10 cellular contexts compared by ENCODE assay signal in genomic region chr1:115643636-115644035, GRCh38. TPM values are rescaled to one million over a fixed set of nuclear protein-coding genes. Genes with fewer than 3 reads are reported as not detected.
A peak's percentile ranks its signal among the peaks of the same experiment; 100 is the strongest.
DNase-seq lines count a peak whose midpoint lies in the region; ATAC-seq, FAIRE-seq and TF ChIP-seq lines count a peak whose summit lies in the region.
"Had no signal": no experiment of that assay in that cellular context is flagged by ENCODE, and none has a peak within 500 bp of the region (broad histone marks: within the 10 kb centered on the region; RNA-seq: fewer than 3 reads in every experiment).

No MANE protein-coding gene starts in this region.

- WGBS in GM12878 (ENCODE audit: insufficient coverage, insufficient replicate concordance, low lambda C conversion rate, missing lambda C conversion rate), result 100% methylated on average over 1 of the region's 1 CpG

- in situ Hi-C loops in GM12878 (cut with MboI), result no loop called here

- TF ChIP-seq POLR2A in GM12878 (IDR thresholded peaks at IDR 0.05; ENCODE audit: low read depth, low read length), result no peak

- no peak overlapping the region for H3K27ac ChIP-seq in CD8-positive, alpha-beta memory T cell (ENCODE audit: low read depth, low read length)
- no peak overlapping the region for H3K27ac ChIP-seq in HEK293 (ENCODE audit: extremely low read depth, low read depth, low read length)
- no peak overlapping the region for H3K27ac ChIP-seq in GM12878 (ENCODE audit: control insufficient read depth, insufficient read depth)

- peaks cover 0 to 14% (median 9%) of the 10 kb centered on the region in 5 donors for H3K9me3 Mint-ChIP-seq in CD8-positive, alpha-beta memory T cell
- H3K9me3 Mint-ChIP-seq in nephron, result peaks cover 17% of the 10 kb centered on the region

- SMC1A ChIA-PET in GM12878 (lab: Charles Lee; ENCODE audit: uncharacterized antibody, unreplicated experiment), result interaction anchor here (1.5 kb wide), 1 partner anchor 63 kb away, joined by 4 read pairs; no protein-coding TSS in a partner anchor

- H3K4me3 Mint-ChIP-seq in CD8-positive, alpha-beta memory T cell, result peak overlapping the region in 6 of 7 donors; percentile 77 to 86 (median 83)
- H3K4me3 Mint-ChIP-seq in nephron, result peak overlapping the region; percentile 90 to 96 (median 94)

- TF ChIP-seq RAD21 in GM12878 (IDR thresholded peaks at IDR 0.05; ENCODE audit: insufficient read depth, low read depth, low read length), result no peak

- H3K27me3 ChIP-seq in CD8-positive, alpha-beta memory T cell (ENCODE audit: insufficient read depth, low read length, poor library complexity, severe bottlenecking), result no peaks in the 10 kb centered on the region
- H3K27me3 ChIP-seq in GM12878 (replicated peaks in 1 of 2; ENCODE audit: control insufficient read depth in 2 of 2, insufficient read depth in 2 of 2, low read length in 1 of 2), result no peaks in the 10 kb centered on the region

- no peak for FAIRE-seq in GM12878 (lab: Jason Lieb, UNC)

- peaks cover 12 to 35% of the 10 kb centered on the region in 2 donors for H3K27me3 Mint-ChIP-seq in CD8-positive, alpha-beta memory T cell
- H3K27me3 Mint-ChIP-seq in nephron (ENCODE audit: low read depth), result peaks cover 9% of the 10 kb centered on the region

- H3K4me2 ChIP-seq in GM12878 (ENCODE audit: control insufficient read depth, insufficient read depth), result peak overlapping the region; percentile 68

- no peak overlapping the region for H2AFZ ChIP-seq in GM12878 (ENCODE audit: control insufficient read depth, low read depth, low read length)

- no peaks in the 10 kb centered on the region for H3K9me3 ChIP-seq in CD8-positive, alpha-beta memory T cell (ENCODE audit: low read length)
- H3K9me3 ChIP-seq in HEK293 (ENCODE audit: control insufficient read depth, insufficient read depth, low read depth, low read length), result no peaks in the 10 kb centered on the region
- peaks cover 5% of the 10 kb centered on the region; the same call in 1 of the 3 replicates for H3K9me3 ChIP-seq in GM12878 (replicated peaks; ENCODE audit: control insufficient read depth, insufficient read depth, low read length)

- no peaks in the 10 kb centered on the region for H4K20me1 ChIP-seq in GM12878 (ENCODE audit: control insufficient read depth, insufficient read depth)

- CTCF ChIA-PET in CD8-positive, alpha-beta memory T cell (lab: Charles Lee), result no interaction called here
- CTCF ChIA-PET in HEK293 (lab: Yijun Ruan, JAX) (no interaction called here), GM12878 (lab: Yijun Ruan, JAX) (interaction anchor here (8.3 kb wide), 1 partner anchor 63 kb away, joined by 57 read pairs; no protein-coding TSS in a partner anchor)

- intact Hi-C loops in GM12878 (cut with micrococcal nuclease; ENCODE audit: unreplicated experiment), result no loop called here

- no peak for ATAC-seq in GM12878
- ATAC-seq: stimulated activated memory B cell treated with anti-CD40 and anti-IgM and Interleukin-4, amounts not matched to agents 10 μg/mL and 1 μg/mL and 100 μg/mL, for 72 hours had no signal

- no peak overlapping the region for H3K4me3 ChIP-seq in CD8-positive, alpha-beta memory T cell (ENCODE audit: low read length)
- H3K4me3 ChIP-seq in HEK293 (ENCODE audit: low read depth, low read length), result no peak overlapping the region
- H3K4me3 ChIP-seq in GM12878, result peak overlapping the region; percentile 90

- RAD21 ChIA-PET in GM12878 (lab: Charles Lee; ENCODE audit: unreplicated experiment), result interaction anchor here (0.7 to 0.9 kb wide), 2 partner anchors 35 to 82 kb away, joined by 3 to 4 read pairs; no protein-coding TSS in a partner anchor

- H3K79me2 ChIP-seq in GM12878 (ENCODE audit: control insufficient read depth, insufficient read depth, low read length), result peaks cover 13% of the 10 kb centered on the region

- BruUV-seq in GM12878 (replicated peaks; lab: Mats Ljungman, UMichigan), result no TSS peak

- POLR2A ChIA-PET in CD8-positive, alpha-beta memory T cell (lab: Charles Lee), result no interaction called here
- POLR2A ChIA-PET in HEK293 (lab: Yijun Ruan, JAX) (no interaction called here), GM12878 (lab: Charles Lee) (no interaction called here)

- H3K9ac ChIP-seq in GM12878 (ENCODE audit: control insufficient read depth, insufficient read depth, low read length), result 0 out of 2 replicates have a peak overlapping the region, but pooled peaks have one; percentile 69

- DNase-seq in CD8-positive, alpha-beta memory T cell, result no peak
- DNase-seq in GM12878 (ENCODE audit: low read depth, low spot score) (no peak), COLO829 (ENCODE audit: low spot score) (no peak), NCI-H1436 treated with DMSO at 0.1 percent for 48 hours (lab: John Stamatoyannopoulos, UW) (no peak), amygdala (lab: John Stamatoyannopoulos, UW) (no peak)
- DNase-seq: DMS79, NCI-H526 treated with DMSO at 0.1 percent for 48 hours had no signal

- no peak for TF ChIP-seq EP300 in GM12878 (IDR thresholded peaks at IDR 0.05; ENCODE audit: borderline replicate concordance in 1 of 2, control insufficient read depth in 1 of 2, low read depth in 2 of 2, low read length in 2 of 2)

- no peaks in the 10 kb centered on the region for H3K36me3 ChIP-seq in CD8-positive, alpha-beta memory T cell (ENCODE audit: insufficient read depth, low read length)
- H3K36me3 ChIP-seq in HEK293 (ENCODE audit: control insufficient read depth in 2 of 2, insufficient read depth in 1 of 2, low read length in 2 of 2) (no peaks in the 10 kb centered on the region), GM12878 (ENCODE audit: control insufficient read depth in 2 of 2, insufficient read depth in 2 of 2, low read length in 1 of 2) (no peaks in the 10 kb centered on the region)

- no peak overlapping the region for H3K27ac Mint-ChIP-seq in CD8-positive, alpha-beta memory T cell
- peak overlapping the region; percentile 91 to 94 (median 94) for H3K27ac Mint-ChIP-seq in nephron
- H3K27ac Mint-ChIP-seq: stimulated activated memory B cell treated with anti-CD40 and anti-IgM and Interleukin-4, amounts not matched to agents 10 μg/mL and 1 μg/mL and 100 μg/mL, for 72 hours had no signal

- no peaks in the 10 kb centered on the region for H3K36me3 Mint-ChIP-seq in CD8-positive, alpha-beta memory T cell
- H3K36me3 Mint-ChIP-seq in nephron (ENCODE audit: low read depth), result peaks cover 4% of the 10 kb centered on the region

- TF ChIP-seq CTCF in HEK293 (tag by site-specific recombination; IDR thresholded peaks at IDR 0.05) (no peak), GM12878 (IDR thresholded peaks at IDR 0.05 in 2 of 3, conservative IDR thresholded peaks at IDR 0.05 in 1 of 3; ENCODE audit: control insufficient read depth in 2 of 3, extremely low read depth in 1 of 3, insufficient read depth in 1 of 3, low read depth in 3 of 3, low read length in 3 of 3) (no peak), nephron (IDR thresholded peaks at IDR 0.05; ENCODE audit: unreplicated experiment in 3 of 3) (no peak)

- peaks cover 19% of the 10 kb centered on the region for H3K4me1 ChIP-seq in CD8-positive, alpha-beta memory T cell (ENCODE audit: insufficient read depth, low read length)
- H3K4me1 ChIP-seq in HEK293 (ENCODE audit: control insufficient read depth, insufficient read depth, low read length) (peaks cover 18% of the 10 kb centered on the region), GM12878 (ENCODE audit: control insufficient read depth, insufficient read depth, low read length) (peaks cover 19% of the 10 kb centered on the region)

- peaks cover 14 to 16% (median 16%) of the 10 kb centered on the region in 3 donors for H3K4me1 Mint-ChIP-seq in CD8-positive, alpha-beta memory T cell
- H3K4me1 Mint-ChIP-seq in nephron, result peaks cover 14% of the 10 kb centered on the region

TF ChIP-seq in GM12878, 131 proteins besides CTCF, POLR2A, EP300 and RAD21 (continues in another document):
- no peak for TF ChIP-seq SMAD1 (IDR thresholded peaks at IDR 0.05; ENCODE audit: low read depth, partially characterized antibody)
- no peak for TF ChIP-seq NRF1 (conservative IDR thresholded peaks at IDR 0.05; ENCODE audit: low read depth, low read length)
- TF ChIP-seq NFXL1 (IDR thresholded peaks at IDR 0.05; ENCODE audit: borderline replicate concordance), result no peak
- no peak for TF ChIP-seq EGR1 (IDR thresholded peaks at IDR 0.05; ENCODE audit: borderline replicate concordance in 1 of 2, low read depth in 2 of 2, low read length in 2 of 2)
- no peak for TF ChIP-seq SREBF2 (IDR thresholded peaks at IDR 0.05; ENCODE audit: low read length)
- TF ChIP-seq SRF (IDR thresholded peaks at IDR 0.05; ENCODE audit: low read depth in 2 of 2, low read length in 2 of 2), result no peak
- TF ChIP-seq SPI1 (IDR thresholded peaks at IDR 0.05; ENCODE audit: borderline replicate concordance, insufficient read depth, low read depth, low read length), result no peak
- TF ChIP-seq USF1 (IDR thresholded peaks at IDR 0.05; ENCODE audit: borderline replicate concordance, extremely low read length, insufficient read depth, low read depth, low read length), result no peak
- no peak for TF ChIP-seq ZZZ3 (IDR thresholded peaks at IDR 0.05; ENCODE audit: control insufficient read depth, insufficient read length, low read depth)
- TF ChIP-seq YY1 (IDR thresholded peaks at IDR 0.05; ENCODE audit: low read depth, low read length), result no peak

RNA-seq across cellular contexts. Expression of gene VANGL1, which starts 1.9 kb away (rescaled TPM):
- 1 to 10 TPM; 3.0 to 3.3 TPM for total RNA-seq in CD8-positive, alpha-beta memory T cell
- 3.2 TPM for polyA plus RNA-seq in CD8-positive, alpha-beta memory T cell
- total RNA-seq in GM12878 (2013; cell fraction: nucleolus; rRNA removed), result 7.9 and 8.0 TPM in 2 replicates
- total RNA-seq in GM12878 (2014; rRNA removed) (5.9 and 6.9 TPM in 2 replicates), GM12878 (2014; rRNA removed; fragmentation: Illumina TruSeq; extraction: Trizol) (5.2 and 6.4 TPM in 2 replicates), GM12878 (2021) (10.6 and 12.4 TPM in 2 replicates)
- polyA plus RNA-seq in GM12878 (2011; ENCODE audit: low read depth), result 1.6 TPM
- polyA plus RNA-seq in GM12878 (2011; rRNA removed) (2.7 and 3.1 TPM in 2 replicates), GM12878 (2014; fragmentation: Illumina TruSeq; extraction: Trizol) (6.4 and 8.2 TPM in 2 replicates), GM12878 (2014; fragmentation: Nextera tagmentation; extraction: Ambion mirVana) (1 to 10 TPM in 1 of 2 experiments, under 1 TPM in 1; 0.71 to 1.2 TPM), GM12878 (2014; rRNA removed) (6.2 and 6.4 TPM in 2 replicates), GM12878 (2016; fragmentation: Nextera tagmentation; extraction: Ambion mirVana) (10 to 100 TPM; 11.5 to 12.9 TPM)
- polyA plus RNA-seq in GM12878 (2011; cell fraction: cytosol; rRNA removed), result 3.5 and 4.2 TPM in 2 replicates
- 2.3 and 3.6 TPM in 2 replicates for polyA plus RNA-seq in GM12878 (2011; cell fraction: nucleus; rRNA removed)
- 2.8 and 3.0 TPM in 2 replicates for polyA plus RNA-seq in GM12878 (2012)
- polyA minus RNA-seq in GM12878 (2011; rRNA and poly(A)+ RNA removed), result 3.7 and 4.0 TPM in 2 replicates
- polyA minus RNA-seq in GM12878 (2011; cell fraction: cytosol; rRNA and poly(A)+ RNA removed), result 2.7 and 3.3 TPM in 2 replicates
- 1.2 and 1.6 TPM in 2 replicates for polyA minus RNA-seq in GM12878 (2011; cell fraction: nucleus; rRNA and poly(A)+ RNA removed)

Comparison
In these comparisons a context has a peak if more than half of its experiments do, and no peak if none do; other contexts are left out.
1. H3K27ac Mint-ChIP-seq: peak in nephron (3 of 3); none in CD8-positive, alpha-beta memory T cell (0 of 8).